In the genomic region with DNA sequence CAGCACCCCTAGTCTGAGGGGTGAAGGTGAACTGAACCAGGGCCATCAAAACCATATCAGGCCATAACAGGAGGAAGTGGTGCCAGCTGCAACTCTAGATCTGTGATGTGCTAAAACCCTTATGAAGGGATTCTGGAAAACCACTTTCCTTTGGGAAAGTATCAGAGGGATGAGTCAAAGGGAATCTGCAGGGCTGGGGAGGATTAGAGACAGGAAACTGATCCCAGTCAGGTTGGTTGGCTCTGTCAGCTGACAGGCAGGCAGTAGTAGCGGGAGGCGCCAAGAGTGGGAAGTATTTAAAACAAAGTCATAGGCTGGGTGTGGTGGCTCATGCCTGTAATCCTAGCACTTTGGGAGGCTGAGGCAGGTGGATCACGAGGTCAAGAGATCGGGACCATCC, we compare ENCODE assay signal across 17 cellular contexts.
A peak's percentile ranks its signal among the peaks of the same experiment; 100 is the strongest.
DNase-seq lines count a peak whose midpoint lies in the region; ATAC-seq and TF ChIP-seq lines count a peak whose summit lies in the region.
"Had no signal": no experiment of that assay in that cellular context is flagged by ENCODE, and none has a peak within 500 bp of the region (broad histone marks: within the 10 kb centered on the region; RNA-seq: fewer than 3 reads in every experiment).

No MANE protein-coding gene starts in this region.

- TF ChIP-seq EP300 in transverse colon (IDR thresholded peaks at IDR 0.05; ENCODE audit: low read depth): no peak

- intact Hi-C loops in left ventricle myocardium inferior (cut with micrococcal nuclease): no loop called here
- intact Hi-C loops in transverse colon (cut with DNase I; ENCODE audit: low total_unique reads): no loop called here

- H3K27me3 ChIP-seq in left ventricle myocardium inferior (ENCODE audit: low read depth) (no peaks in the 10 kb centered on the region), transverse colon (no peaks in the 10 kb centered on the region)
- H3K27me3 ChIP-seq: gastrocnemius medialis, suprapubic skin had no signal

- no peak for TF ChIP-seq POLR2A in transverse colon (IDR thresholded peaks at IDR 0.05)

- peaks cover 12% of the 10 kb centered on the region for H3K4me1 ChIP-seq in left ventricle myocardium inferior
- H3K4me1 ChIP-seq in transverse colon: peaks cover 4 to 12% (median 7%) of the 10 kb centered on the region in 4 donors
- H3K4me1 ChIP-seq: gastrocnemius medialis had no signal

- 92 to 100% methylated on average over 4 of the region's 4 CpGs for WGBS in transverse colon (ENCODE audit: low coverage in 1 of 2), 2 donors

- TF ChIP-seq CTCF in RWPE1 (conservative IDR thresholded peaks at IDR 0.05; ENCODE audit: low read depth) (no peak), fibroblast of mammary gland (conservative IDR thresholded peaks at IDR 0.05; ENCODE audit: control insufficient read depth, insufficient read depth, low read depth, low read length) (no peak), left ventricle myocardium inferior (IDR thresholded peaks at IDR 0.05; ENCODE audit: borderline replicate concordance) (no peak), transverse colon (IDR thresholded peaks at IDR 0.05) (no peak)

- H3K4me3 ChIP-seq in fibroblast of mammary gland (ENCODE audit: control insufficient read depth, low read depth, low read length): no peak overlapping the region
- no peak overlapping the region for H3K4me3 ChIP-seq in left ventricle myocardium inferior
- H3K4me3 ChIP-seq in transverse colon: no peak overlapping the region
- H3K4me3 ChIP-seq: gastrocnemius medialis, suprapubic skin had no signal

- H3K27ac ChIP-seq in RWPE1 (no peak overlapping the region; the same call in 1 of the 2 replicates), left ventricle myocardium inferior (replicated peaks) (no peak overlapping the region), transverse colon (no peak overlapping the region)
- H3K27ac ChIP-seq: gastrocnemius medialis, suprapubic skin had no signal

- H3K36me3 ChIP-seq in left ventricle myocardium inferior (no peaks in the 10 kb centered on the region), transverse colon (no peaks in the 10 kb centered on the region)
- H3K36me3 ChIP-seq: gastrocnemius medialis, suprapubic skin had no signal

- in situ Hi-C loops in transverse colon (cut with MboI; ENCODE audit: low pct_ligation_motif_present in 1 of 4, low pct_unique_long_range_greater_than_20kb in 1 of 4, low sequenced_read_pairs in 3 of 4): no loop called here

- CTCF ChIA-PET in RWPE1 (lab: Yijun Ruan, JAX): no interaction called here

- DNase-seq in NCI-H82 (lab: John Stamatoyannopoulos, UW): peak; percentile 31
- no peak for DNase-seq in NCI-H82 treated with DMSO at 0.1 percent for 48 hours (lab: John Stamatoyannopoulos, UW; ENCODE audit: unreplicated experiment)
- DNase-seq in RWPE1 (ENCODE audit: low spot score): peak; percentile 34
- peak; percentile 70 for DNase-seq in fibroblast of mammary gland (ENCODE audit: low read depth)
- DNase-seq in left ventricle myocardium inferior: no peak
- no peak for DNase-seq in transverse colon
- DNase-seq in CD1c-positive myeloid dendritic cell (ENCODE audit: extremely low spot score): no peak
- DNase-seq: 8988T; activated CD4-positive, alpha-beta memory T cell treated with anti-CD3 and anti-CD28 coated beads, Interleukin-2, amount 10 ng/mL, durations not matched to agents 7 days and 5 days; CD4-positive, CD25-positive, alpha-beta regulatory T cell; endodermal cell; gastrocnemius medialis; MM.1S; right cardiac atrium had no signal

- H3K9me3 ChIP-seq in left ventricle myocardium inferior (replicated peaks): no peaks in the 10 kb centered on the region
- no peaks in the 10 kb centered on the region for H3K9me3 ChIP-seq in transverse colon
- H3K9me3 ChIP-seq: gastrocnemius medialis, suprapubic skin had no signal

- POLR2A ChIA-PET in RWPE1 (lab: Yijun Ruan, JAX; ENCODE audit: low non-redundant PET): no interaction called here

- ATAC-seq in GM18858 (IDR thresholded peaks at IDR 0.05; ENCODE audit: unreplicated experiment): no peak
- ATAC-seq: activated T-helper 17 cell treated with anti-CD3 and anti-CD28 coated beads, Interleukin-2, amount 50 U/mL, for 72 hours; gastrocnemius medialis; right cardiac atrium had no signal

Comparison
In these comparisons a context has a peak if more than half of its experiments do, and no peak if none do; other contexts are left out.
1. DNase-seq: peak in NCI-H82 (single experiment), RWPE1 (single experiment) and fibroblast of mammary gland (single experiment); none in NCI-H82 treated with DMSO at 0.1 percent for 48 hours (single experiment), left ventricle myocardium inferior (single experiment), transverse colon (single experiment) and CD1c-positive myeloid dendritic cell (single experiment).